1 cellular context compared by ENCODE assay signal in the genomic region with DNA sequence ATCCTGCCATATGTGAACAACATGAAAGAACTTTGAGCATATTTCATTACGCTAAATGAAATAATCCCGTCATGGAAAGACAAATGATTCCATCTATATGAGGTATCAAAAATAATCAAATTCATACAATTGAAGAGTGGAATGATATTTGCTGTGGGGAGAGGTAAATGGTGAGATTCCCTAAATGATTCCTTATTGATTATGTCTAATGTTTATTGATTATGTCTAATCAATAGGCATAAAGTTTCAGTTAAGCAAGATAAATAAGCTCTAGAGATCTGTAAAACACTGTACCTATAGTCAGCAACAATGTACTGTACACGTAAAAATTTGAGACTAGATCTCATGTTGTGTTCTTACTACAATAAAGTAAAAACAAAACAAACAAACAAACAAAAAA.
TF ChIP-seq lines count a peak whose summit lies in the region.

No MANE protein-coding gene starts in this region.

TF ChIP-seq in K562, 482 proteins besides CTCF, POLR2A, EP300 and RAD21:
- TF ChIP-seq PHF8 (IDR thresholded peaks at IDR 0.05; ENCODE audit: borderline replicate concordance, low read length) (no peak), CUX1 (CRISPR knock-in tag; IDR thresholded peaks at IDR 0.05) (peak; percentile 90)
